7 cellular contexts compared by ENCODE assay signal in the genomic region with DNA sequence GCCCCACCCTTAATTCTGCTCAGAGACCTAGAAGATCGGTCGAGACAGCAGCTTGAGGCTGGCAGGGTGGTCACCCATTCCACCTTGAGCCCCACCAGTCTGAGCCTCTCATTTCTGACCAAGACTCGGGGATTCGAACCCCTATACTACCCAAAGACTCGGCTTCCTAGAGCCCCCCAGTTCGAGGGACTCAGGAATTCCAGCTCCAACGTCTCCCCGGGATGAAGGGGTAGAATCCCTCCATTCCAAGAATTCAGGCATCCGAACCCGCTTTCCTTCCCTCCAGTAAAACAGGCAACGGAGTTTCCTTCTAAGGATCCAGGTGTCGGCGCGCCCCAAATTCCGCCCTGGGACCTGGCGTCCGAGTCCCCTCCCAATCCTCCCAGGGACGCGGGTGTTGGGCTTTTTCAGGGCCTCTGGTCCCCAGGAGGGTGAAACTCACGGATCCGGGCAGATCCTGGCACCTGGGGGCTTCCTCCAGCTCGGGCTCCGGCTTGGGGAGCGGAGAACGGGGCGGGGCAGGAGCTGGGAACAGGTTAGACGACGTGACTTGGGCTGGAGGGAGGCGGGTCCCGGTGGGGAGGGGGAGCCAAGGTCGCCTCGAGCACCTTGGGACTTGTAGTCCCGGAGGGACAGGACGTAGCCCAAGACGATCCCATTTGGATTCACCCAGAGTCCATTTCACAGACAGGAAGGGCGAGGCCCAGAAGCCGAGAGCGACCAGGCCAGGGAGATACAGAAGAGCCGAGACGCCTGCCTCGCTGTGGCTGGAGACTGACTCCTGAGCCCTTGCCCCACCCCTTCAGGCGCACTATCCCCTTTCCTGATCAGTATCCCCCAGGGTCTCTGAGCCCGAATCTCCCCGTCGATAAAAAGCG. TPM values are rescaled to one million over a fixed set of nuclear protein-coding genes. Genes with fewer than 3 reads are reported as not detected.
DNase-seq lines count a peak whose midpoint lies in the region; ATAC-seq and TF ChIP-seq lines count a peak whose summit lies in the region.

A gene with protein sequence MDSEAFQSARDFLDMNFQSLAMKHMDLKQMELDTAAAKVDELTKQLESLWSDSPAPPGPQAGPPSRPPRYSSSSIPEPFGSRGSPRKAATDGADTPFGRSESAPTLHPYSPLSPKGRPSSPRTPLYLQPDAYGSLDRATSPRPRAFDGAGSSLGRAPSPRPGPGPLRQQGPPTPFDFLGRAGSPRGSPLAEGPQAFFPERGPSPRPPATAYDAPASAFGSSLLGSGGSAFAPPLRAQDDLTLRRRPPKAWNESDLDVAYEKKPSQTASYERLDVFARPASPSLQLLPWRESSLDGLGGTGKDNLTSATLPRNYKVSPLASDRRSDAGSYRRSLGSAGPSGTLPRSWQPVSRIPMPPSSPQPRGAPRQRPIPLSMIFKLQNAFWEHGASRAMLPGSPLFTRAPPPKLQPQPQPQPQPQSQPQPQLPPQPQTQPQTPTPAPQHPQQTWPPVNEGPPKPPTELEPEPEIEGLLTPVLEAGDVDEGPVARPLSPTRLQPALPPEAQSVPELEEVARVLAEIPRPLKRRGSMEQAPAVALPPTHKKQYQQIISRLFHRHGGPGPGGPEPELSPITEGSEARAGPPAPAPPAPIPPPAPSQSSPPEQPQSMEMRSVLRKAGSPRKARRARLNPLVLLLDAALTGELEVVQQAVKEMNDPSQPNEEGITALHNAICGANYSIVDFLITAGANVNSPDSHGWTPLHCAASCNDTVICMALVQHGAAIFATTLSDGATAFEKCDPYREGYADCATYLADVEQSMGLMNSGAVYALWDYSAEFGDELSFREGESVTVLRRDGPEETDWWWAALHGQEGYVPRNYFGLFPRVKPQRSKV (minus strand): TSS at position 513 of the 878 bp plus-strand sequence. CDS start 6,751 bp downstream, outside the sequence.

- peak within 1 kb of the TSS; percentile 90 to 94 (median 92) for H3K4me3 Mint-ChIP-seq in brain

- DNase-seq in SK-N-SH (peak; percentile 92), erythroblast (lab: John Stamatoyannopoulos, UW) (no peak)

- TF ChIP-seq EP300 in Ishikawa (IDR thresholded peaks at IDR 0.05; ENCODE audit: borderline replicate concordance): no peak
- TF ChIP-seq EP300 in SK-N-SH (IDR thresholded peaks at IDR 0.05; ENCODE audit: borderline replicate concordance in 1 of 2, low read depth in 1 of 2, low read length in 1 of 2): no peak

- H2AFZ ChIP-seq in SK-N-SH (ENCODE audit: low read depth): peak within 1 kb of the TSS; percentile 82

- H3K27ac ChIP-seq in SK-N-SH (ENCODE audit: low read depth in 2 of 2, low read length in 1 of 2): peak within 1 kb of the TSS; percentile 96 to 98
- peak within 1 kb of the TSS; percentile 81 for H3K27ac ChIP-seq in iPS-20b (ENCODE audit: low read length)
- H3K27ac ChIP-seq in skin epidermis: peak within 1 kb of the TSS; percentile 53 to 100 (median 97)

- peaks cover under 1 to 2% of the 10 kb centered on the region in 2 experiments for H3K36me3 ChIP-seq in SK-N-SH (replicated peaks in 1 of 2; ENCODE audit: control insufficient read depth in 1 of 2, insufficient read depth in 2 of 2, low read length in 1 of 2)
- H3K36me3 ChIP-seq in iPS-20b (ENCODE audit: insufficient read depth, low read depth, low read length): peaks cover 12% of the 10 kb centered on the region; the same call in 1 of the 2 replicates

- H3K36me3 Mint-ChIP-seq in brain: peaks cover 10% of the 10 kb centered on the region

- peak within 1 kb of the TSS; percentile 97 for H3K9ac ChIP-seq in SK-N-SH
- H3K9ac ChIP-seq in iPS-20b (ENCODE audit: low read depth, low read length): peak within 1 kb of the TSS; percentile 98

- H3K4me3 ChIP-seq in SK-N-SH (ENCODE audit: low read depth in 2 of 2, low read length in 1 of 2) (peak within 1 kb of the TSS; percentile 87 to 97), iPS-20b (ENCODE audit: low read length) (peak within 1 kb of the TSS; percentile 84), skin epidermis (peak within 1 kb of the TSS; percentile 64 to 83 (median 74))

- H3K9me2 ChIP-seq in SK-N-SH: no peaks in the 10 kb centered on the region

- H3K27ac Mint-ChIP-seq in brain: peak within 1 kb of the TSS; percentile 94 to 99 (median 98)

- peak within 1 kb of the TSS; percentile 88 for H3K4me2 ChIP-seq in SK-N-SH

- H3K9me3 ChIP-seq in SK-N-SH: no peaks in the 10 kb centered on the region
- H3K9me3 ChIP-seq in iPS-20b (ENCODE audit: insufficient read depth, low read depth, low read length): no peaks in the 10 kb centered on the region

- CTCF ChIA-PET in SK-N-SH (lab: Yijun Ruan, JAX): interaction anchor here (1.1 to 3.9 kb wide), 6 partner anchors 10 to 81 kb away, joined by 3 to 19 read pairs (median 4); a partner anchor contains a TSS

- TF ChIP-seq RAD21 in Ishikawa (IDR thresholded peaks at IDR 0.05; ENCODE audit: low read depth) (no peak), SK-N-SH (IDR thresholded peaks at IDR 0.05; ENCODE audit: low read length) (no peak)

- H3K79me2 ChIP-seq in SK-N-SH (ENCODE audit: insufficient read depth): peaks cover 71% of the 10 kb centered on the region

- H4K20me1 ChIP-seq in SK-N-SH (ENCODE audit: insufficient read depth): no peaks in the 10 kb centered on the region

- peaks cover 7% of the 10 kb centered on the region for H3F3A ChIP-seq in SK-N-SH (replicated peaks; ENCODE audit: insufficient read depth)

- peaks cover 0 to 5% (median 0%) of the 10 kb centered on the region in 5 experiments for H3K9me3 Mint-ChIP-seq in brain

- H3K27me3 ChIP-seq in SK-N-SH (ENCODE audit: insufficient read depth) (no peaks in the 10 kb centered on the region), iPS-20b (ENCODE audit: insufficient read depth, low read length) (peaks cover 36% of the 10 kb centered on the region)

- no peak for TF ChIP-seq CTCF in SK-N-SH (IDR thresholded peaks at IDR 0.05)
- TF ChIP-seq CTCF in brain (conservative IDR thresholded peaks at IDR 0.05): no peak

- peaks cover 44% of the 10 kb centered on the region for H3K4me1 Mint-ChIP-seq in brain

- TF ChIP-seq POLR2A in erythroblast (IDR thresholded peaks at IDR 0.05; ENCODE audit: low read length): no peak

- H3K4me1 ChIP-seq in SK-N-SH (ENCODE audit: control insufficient read depth in 1 of 2, insufficient read depth in 2 of 2, low read depth in 1 of 2, low read length in 1 of 2) (peaks cover 16 to 26% of the 10 kb centered on the region in 2 experiments; a peak in 3 of 4 replicates), iPS-20b (ENCODE audit: insufficient read depth, low read length) (peaks cover 10% of the 10 kb centered on the region)

- peaks cover 63% of the 10 kb centered on the region for H3K27me3 Mint-ChIP-seq in brain

- ATAC-seq in GM18517 (IDR thresholded peaks at IDR 0.05; ENCODE audit: unreplicated experiment): peak; percentile 2

- 3% methylated on average over 20 of the region's 46 CpGs for WGBS in SK-N-SH (ENCODE audit: low lambda C conversion rate)

- POLR2A ChIA-PET in SK-N-SH (lab: Yijun Ruan, JAX): interaction anchor here (1.2 kb wide), 1 partner anchor 64 kb away, joined by 3 read pairs; no protein-coding TSS in a partner anchor

TF ChIP-seq in Ishikawa, 13 proteins besides CTCF, POLR2A, EP300 and RAD21:
- TF ChIP-seq CREB1 (IDR thresholded peaks at IDR 0.05; ENCODE audit: low read depth) (no peak), CEBPB (IDR thresholded peaks at IDR 0.05) (no peak), TEAD4 (IDR thresholded peaks at IDR 0.05) (peak; percentile 10; the same call in 1 of the 2 replicates), ZBTB7A (IDR thresholded peaks at IDR 0.05; ENCODE audit: low read depth) (no peak; the same call in none of the 2 replicates), EGR1 (IDR thresholded peaks at IDR 0.05) (no peak), YY1 (IDR thresholded peaks at IDR 0.05; ENCODE audit: low read depth) (0 out of 2 replicates have a peak, but pooled peaks have one; percentile 51), TCF12 (IDR thresholded peaks at IDR 0.05; ENCODE audit: low read depth) (0 out of 2 replicates have a peak, but pooled peaks have one; percentile 15), TAF1 (IDR thresholded peaks at IDR 0.05; ENCODE audit: low read depth) (peak; percentile 65; the same call in 1 of the 2 replicates), FOXM1 (IDR thresholded peaks at IDR 0.05; ENCODE audit: borderline replicate concordance, low read depth) (0 out of 2 replicates have a peak, but pooled peaks have one; percentile 0)
- TF ChIP-seq, protein P1, sequence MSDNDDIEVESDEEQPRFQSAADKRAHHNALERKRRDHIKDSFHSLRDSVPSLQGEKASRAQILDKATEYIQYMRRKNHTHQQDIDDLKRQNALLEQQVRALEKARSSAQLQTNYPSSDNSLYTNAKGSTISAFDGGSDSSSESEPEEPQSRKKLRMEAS (IDR thresholded peaks at IDR 0.05): 0 out of 2 replicates have a peak, but pooled peaks have one; percentile 20
TF ChIP-seq in Ishikawa: peak in this region for 6.

TF ChIP-seq in SK-N-SH, 30 proteins besides CTCF, POLR2A, EP300 and RAD21:
- TF ChIP-seq NFIC (IDR thresholded peaks at IDR 0.05; ENCODE audit: borderline replicate concordance) (no peak), RCOR1 (IDR thresholded peaks at IDR 0.05; ENCODE audit: low read length) (peak; percentile 60)
- TF ChIP-seq, protein P1 (IDR thresholded peaks at IDR 0.05; ENCODE audit: low read depth): peak; percentile 45; the same call in 1 of the 2 replicates

RNA-seq across cellular contexts. Expression of the gene that starts here (rescaled TPM):
- polyA plus RNA-seq in SK-N-SH (2012; rRNA removed) (11.6 and 18.0 TPM in 2 replicates), brain (ENCODE audit: insufficient read depth, low read depth, low replicate concordance) (14.8 TPM)
- 9.2 and 15.9 TPM in 2 replicates for polyA plus RNA-seq in SK-N-SH (2012; cell fraction: cytosol; rRNA removed)
- 61.7 and 79.7 TPM in 2 replicates for polyA plus RNA-seq in SK-N-SH (2012; cell fraction: nucleus; rRNA removed)
